In genomic region chr6:167571550-167571949, GRCh38 we compare ENCODE assay signal across 20 cellular contexts.
"Had no signal": no experiment of that assay in that cellular context is flagged by ENCODE, and none has a peak within 500 bp of the region (broad histone marks: within the 10 kb centered on the region; RNA-seq: fewer than 3 reads in every experiment).

No MANE protein-coding gene starts in this region.

- H3K36me3 ChIP-seq: tibial artery, vagina had no signal

- H3K9me3 ChIP-seq: psoas muscle, tibial artery, vagina had no signal

- H3K27ac Mint-ChIP-seq: activated naive CD8-positive, alpha-beta T cell treated with anti-CD3 and anti-CD28 coated beads, Interleukin-2, amount 10 ng/mL, durations not matched to agents 7 days and 5 days; natural killer cell treated with Interleukin-12 subunit alpha and Interleukin-12 subunit beta and Interleukin-15 and Interleukin-18, amount 100 ng/mL, for 72 hours; stimulated activated effector memory CD8-positive, alpha-beta T cell treated with anti-CD3 and anti-CD28 coated beads, Interleukin-12 subunit alpha, Interleukin-12 subunit beta, amount 100 ng/mL, for 72 hours; T-cell had no signal

- H3K36me3 Mint-ChIP-seq: activated naive CD8-positive, alpha-beta T cell treated with anti-CD3 and anti-CD28 coated beads, Interleukin-2, amount 10 ng/mL, durations not matched to agents 7 days and 5 days; natural killer cell treated with Interleukin-12 subunit alpha and Interleukin-12 subunit beta and Interleukin-15 and Interleukin-18, amount 100 ng/mL, for 72 hours; stimulated activated effector memory CD8-positive, alpha-beta T cell treated with anti-CD3 and anti-CD28 coated beads, Interleukin-12 subunit alpha, Interleukin-12 subunit beta, amount 100 ng/mL, for 72 hours; T-cell had no signal

- ATAC-seq: activated CD4-positive, CD25-positive, alpha-beta regulatory T cell treated with anti-CD3 and anti-CD28 coated beads, Interleukin-2, amount 50 U/mL, for 24 hours; left ventricle myocardium superior; natural killer cell treated with Interleukin-12 subunit alpha and Interleukin-12 subunit beta and Interleukin-15 and Interleukin-18, amount 100 ng/mL, for 72 hours; psoas muscle; stimulated activated effector memory CD8-positive, alpha-beta T cell treated with anti-CD3 and anti-CD28 coated beads, Interleukin-12 subunit alpha, Interleukin-12 subunit beta, amount 100 ng/mL, for 72 hours; T-cell had no signal

- H3K4me3 ChIP-seq: psoas muscle, tibial artery, vagina had no signal

- H3K9me3 Mint-ChIP-seq: activated naive CD8-positive, alpha-beta T cell treated with anti-CD3 and anti-CD28 coated beads, Interleukin-2, amount 10 ng/mL, durations not matched to agents 7 days and 5 days; natural killer cell treated with Interleukin-12 subunit alpha and Interleukin-12 subunit beta and Interleukin-15 and Interleukin-18, amount 100 ng/mL, for 72 hours; stimulated activated effector memory CD8-positive, alpha-beta T cell treated with anti-CD3 and anti-CD28 coated beads, Interleukin-12 subunit alpha, Interleukin-12 subunit beta, amount 100 ng/mL, for 72 hours; T-cell had no signal

- H3K27me3 ChIP-seq: tibial artery, vagina had no signal

- H3K27me3 Mint-ChIP-seq: activated naive CD8-positive, alpha-beta T cell treated with anti-CD3 and anti-CD28 coated beads, Interleukin-2, amount 10 ng/mL, durations not matched to agents 7 days and 5 days; natural killer cell treated with Interleukin-12 subunit alpha and Interleukin-12 subunit beta and Interleukin-15 and Interleukin-18, amount 100 ng/mL, for 72 hours had no signal

- H3K27ac ChIP-seq: psoas muscle, vagina had no signal

- DNase-seq: activated CD4-positive, alpha-beta T cell treated with anti-CD3 and anti-CD28 coated beads, Interleukin-2, amount 50 U/mL, for 1 hour; activated naive CD4-positive, alpha-beta T cell; activated naive CD8-positive, alpha-beta T cell treated with anti-CD3 and anti-CD28 coated beads, Interleukin-2, amount 10 ng/mL, durations not matched to agents 7 days and 5 days; activated T-cell treated with anti-CD3 and anti-CD28 coated beads for 4 hours; anterior cingulate cortex; cerebellar nuclear complex; dermis blood vessel endothelial cell; kidney; left ventricle myocardium superior; mesendoderm; occipital lobe; psoas muscle; stimulated activated CD4-positive, alpha-beta T cell treated with anti-CD3 and anti-CD28 coated beads, Interleukin-12 subunit alpha, Interleukin-12 subunit beta, amount 100 ng/mL, for 4 hours; T-helper 9 cell; tibial artery had no signal

- H3K4me3 Mint-ChIP-seq: activated naive CD8-positive, alpha-beta T cell treated with anti-CD3 and anti-CD28 coated beads, Interleukin-2, amount 10 ng/mL, durations not matched to agents 7 days and 5 days; natural killer cell treated with Interleukin-12 subunit alpha and Interleukin-12 subunit beta and Interleukin-15 and Interleukin-18, amount 100 ng/mL, for 72 hours; stimulated activated effector memory CD8-positive, alpha-beta T cell treated with anti-CD3 and anti-CD28 coated beads, Interleukin-12 subunit alpha, Interleukin-12 subunit beta, amount 100 ng/mL, for 72 hours; T-cell had no signal

- H3K4me1 Mint-ChIP-seq: activated naive CD8-positive, alpha-beta T cell treated with anti-CD3 and anti-CD28 coated beads, Interleukin-2, amount 10 ng/mL, durations not matched to agents 7 days and 5 days; stimulated activated effector memory CD8-positive, alpha-beta T cell treated with anti-CD3 and anti-CD28 coated beads, Interleukin-12 subunit alpha, Interleukin-12 subunit beta, amount 100 ng/mL, for 72 hours; T-cell had no signal

- FAIRE-seq: kidney had no signal
